In the genomic region with DNA sequence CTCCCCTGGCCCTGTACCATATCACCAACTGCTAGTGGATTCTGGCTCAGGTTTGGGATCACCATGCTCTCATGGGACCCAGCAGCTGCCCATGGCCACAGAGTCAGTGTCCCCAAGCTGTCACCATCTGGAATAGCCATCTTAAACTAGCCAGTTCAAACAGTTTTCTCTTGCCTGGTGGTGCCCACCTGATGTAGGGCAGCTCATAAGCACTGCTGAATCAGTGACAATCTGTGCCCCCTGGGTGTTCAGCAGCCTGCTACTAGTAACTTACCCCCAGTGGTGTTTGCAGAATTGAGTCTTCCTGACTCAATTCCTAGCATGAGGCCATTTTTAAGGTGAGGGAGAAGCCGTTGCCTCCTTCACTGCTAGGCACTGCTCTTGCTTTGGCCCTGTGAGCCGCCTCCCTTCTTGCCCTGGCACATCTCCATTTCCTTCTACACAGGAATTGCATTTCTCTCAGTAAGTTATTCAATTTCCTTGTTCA, we compare ENCODE assay signal across 1 cellular context.
A peak's percentile ranks its signal among the peaks of the same experiment; 100 is the strongest.
TF ChIP-seq lines count a peak whose summit lies in the region.

No MANE protein-coding gene starts in this region.

TF ChIP-seq in GM23338, 12 proteins besides CTCF, POLR2A, EP300 and RAD21:
- TF ChIP-seq POLR2AphosphoS5 (IDR thresholded peaks at IDR 0.05; ENCODE audit: low read depth): peak; percentile 63
- TF ChIP-seq NANOG (IDR thresholded peaks at IDR 0.05; ENCODE audit: borderline replicate concordance): no peak
